In genomic region chr22:30289980-30290313, GRCh38 we compare ENCODE assay signal across 8 cellular contexts. TPM values are rescaled to one million over a fixed set of nuclear protein-coding genes. Genes with fewer than 3 reads are reported as not detected.
DNase-seq lines count a peak whose midpoint lies in the region; ATAC-seq, FAIRE-seq and TF ChIP-seq lines count a peak whose summit lies in the region.

No MANE protein-coding gene starts in this region.

- peaks cover 26% of the 10 kb centered on the region for H3K36me3 Mint-ChIP-seq in activated naive CD4-positive, alpha-beta T cell treated with anti-CD3 and anti-CD28 coated beads, Interleukin-2, amount 10 ng/mL, durations not matched to agents 7 days and 5 days
- H3K36me3 Mint-ChIP-seq in progenitor cell of endocrine pancreas (ENCODE audit: insufficient read depth) = peaks cover 9% of the 10 kb centered on the region

- no peak for FAIRE-seq in frontal cortex (lab: Jason Lieb, UNC)

- no peak overlapping the region for H3K9ac ChIP-seq in fibroblast of lung (ENCODE audit: insufficient read depth, low read length)

- H3K27me3 Mint-ChIP-seq in activated naive CD4-positive, alpha-beta T cell treated with anti-CD3 and anti-CD28 coated beads, Interleukin-2, amount 10 ng/mL, durations not matched to agents 7 days and 5 days = no peaks in the 10 kb centered on the region
- H3K27me3 Mint-ChIP-seq in progenitor cell of endocrine pancreas = peaks cover 2% of the 10 kb centered on the region

- H3K27ac Mint-ChIP-seq in activated naive CD4-positive, alpha-beta T cell treated with anti-CD3 and anti-CD28 coated beads, Interleukin-2, amount 10 ng/mL, durations not matched to agents 7 days and 5 days = peak overlapping the region; percentile 87
- H3K27ac Mint-ChIP-seq in progenitor cell of endocrine pancreas = peak overlapping the region; percentile 24

- peaks cover 67% of the 10 kb centered on the region for H3K4me1 Mint-ChIP-seq in activated naive CD4-positive, alpha-beta T cell treated with anti-CD3 and anti-CD28 coated beads, Interleukin-2, amount 10 ng/mL, durations not matched to agents 7 days and 5 days
- peaks cover 5% of the 10 kb centered on the region for H3K4me1 Mint-ChIP-seq in progenitor cell of endocrine pancreas (ENCODE audit: low read depth)

- no peak for TF ChIP-seq CTCF in Panc1 (IDR thresholded peaks at IDR 0.05)
- TF ChIP-seq CTCF in fibroblast of lung (conservative IDR thresholded peaks at IDR 0.05 in 1 of 2, IDR thresholded peaks at IDR 0.05 in 1 of 2; ENCODE audit: low read depth in 1 of 2, low read length in 2 of 2) = no peak
- TF ChIP-seq CTCF in progenitor cell of endocrine pancreas (IDR thresholded peaks at IDR 0.05; ENCODE audit: unreplicated experiment) = no peak

- H3K36me3 ChIP-seq in Panc1 (ENCODE audit: control insufficient read depth, insufficient read depth, low read length) = no peaks in the 10 kb centered on the region; the same call in 1 of the 2 replicates
- peaks cover 10% of the 10 kb centered on the region for H3K36me3 ChIP-seq in fibroblast of lung (ENCODE audit: control insufficient read depth, insufficient read depth, low read length)

- no peaks in the 10 kb centered on the region for H3K27me3 ChIP-seq in Panc1 (ENCODE audit: control insufficient read depth, insufficient read depth, low read length)
- H3K27me3 ChIP-seq in fibroblast of lung (ENCODE audit: control insufficient read depth, insufficient read depth, low read length) = no peaks in the 10 kb centered on the region

- CTCF ChIA-PET in activated naive CD4-positive, alpha-beta T cell treated with anti-CD3 and anti-CD28 coated beads, Interleukin-2, amount 10 ng/mL, durations not matched to agents 7 days and 5 days (lab: Charles Lee) = interaction anchor here (1.0 to 8.7 kb wide), 10 partner anchors 12 to 184 kb away, joined by 3 to 252 read pairs (median 33); partner anchors contain the start of genes RNF215 and TBC1D10A
- CTCF ChIA-PET in Panc1 (lab: Charles Lee) = no interaction called here

- peak overlapping the region; percentile 44 for H3K4me2 ChIP-seq in fibroblast of lung (ENCODE audit: extremely low read depth, insufficient read depth, low read length)

- no peaks in the 10 kb centered on the region for H3K79me2 ChIP-seq in fibroblast of lung (ENCODE audit: control insufficient read depth, insufficient read depth, low read length)

- H3K27ac ChIP-seq in Panc1 (ENCODE audit: low read length) (peak overlapping the region; percentile 44; the same call in 1 of the 2 replicates), fibroblast of lung (ENCODE audit: insufficient read depth, low read length) (peak overlapping the region; percentile 17)

- H3K4me1 ChIP-seq in Panc1 (ENCODE audit: control insufficient read depth, insufficient read depth, low read length) (peaks cover 25% of the 10 kb centered on the region), fibroblast of lung (ENCODE audit: control insufficient read depth, extremely low read depth, insufficient read depth, low read length) (peaks cover 15% of the 10 kb centered on the region)

- DNase-seq in activated naive CD4-positive, alpha-beta T cell treated with anti-CD3 and anti-CD28 coated beads, Interleukin-2, amount 10 ng/mL, durations not matched to agents 7 days and 5 days = no peak
- DNase-seq in activated naive CD4-positive, alpha-beta T cell treated with Interleukin-2 at 50 U/mL for 16 hours = no peak
- DNase-seq in Panc1 (ENCODE audit: low read depth, low spot score) (no peak), fibroblast of lung (ENCODE audit: low read depth in 2 of 2) (no peak), progenitor cell of endocrine pancreas (ENCODE audit: low spot score, unreplicated experiment) (no peak), NCI-H748 (lab: John Stamatoyannopoulos, UW; ENCODE audit: unreplicated experiment) (no peak), frontal cortex (ENCODE audit: low spot score in 2 of 2) (no peak)

- H3K4me3 ChIP-seq in Panc1 (ENCODE audit: low read depth in 2 of 2, low read length in 2 of 2) = peak overlapping the region; percentile 48 to 60
- peak overlapping the region; percentile 24 to 49 (median 34) for H3K4me3 ChIP-seq in fibroblast of lung (replicated peaks in 1 of 4; ENCODE audit: control extremely low read depth in 1 of 4, insufficient read depth in 1 of 4, low read depth in 3 of 4, low read length in 4 of 4)

- H3K9me3 ChIP-seq in Panc1 (ENCODE audit: control insufficient read depth, insufficient read depth, low read depth, low read length) (no peaks in the 10 kb centered on the region), fibroblast of lung (ENCODE audit: control insufficient read depth, insufficient read depth, low read depth, low read length) (no peaks in the 10 kb centered on the region)

- no TSS peak for BruUV-seq in Panc1 (replicated peaks; lab: Mats Ljungman, UMichigan)

- H3K4me3 Mint-ChIP-seq in activated naive CD4-positive, alpha-beta T cell treated with anti-CD3 and anti-CD28 coated beads, Interleukin-2, amount 10 ng/mL, durations not matched to agents 7 days and 5 days = peak overlapping the region; percentile 81
- peak overlapping the region; percentile 71 for H3K4me3 Mint-ChIP-seq in progenitor cell of endocrine pancreas (ENCODE audit: low read depth)

- no peaks in the 10 kb centered on the region for H4K20me1 ChIP-seq in fibroblast of lung (ENCODE audit: control insufficient read depth, extremely low read depth, insufficient read depth, low read length)

- H3K9me3 Mint-ChIP-seq in activated naive CD4-positive, alpha-beta T cell treated with anti-CD3 and anti-CD28 coated beads, Interleukin-2, amount 10 ng/mL, durations not matched to agents 7 days and 5 days = no peaks in the 10 kb centered on the region
- H3K9me3 Mint-ChIP-seq in progenitor cell of endocrine pancreas (ENCODE audit: low read depth) = no peaks in the 10 kb centered on the region

- in situ Hi-C loops in Panc1 (cut with HindIII; ENCODE audit: low pct_unique_long_range_greater_than_20kb, low sequenced_read_pairs) = no loop called here

- H2AFZ ChIP-seq in fibroblast of lung (ENCODE audit: low read length) = no peak overlapping the region

- intact Hi-C loops in Panc1 (cut with micrococcal nuclease; ENCODE audit: unreplicated experiment) = loop anchor here (5.0 kb wide), 1 partner anchor 97 kb away; the partner anchor contains the start of gene RNF215

- ATAC-seq in Panc1 = peak; percentile 16
- no peak for ATAC-seq in GM21717 (IDR thresholded peaks at IDR 0.05; ENCODE audit: unreplicated experiment)

- POLR2A ChIA-PET in Panc1 (lab: Charles Lee) = interaction anchor here (0.6 kb wide), 1 partner anchor 44 kb away, joined by 8 read pairs; no protein-coding TSS in a partner anchor

RNA-seq across cellular contexts. Expression of gene CASTOR1, which starts 0.6 kb away (rescaled TPM):
- 6.7 TPM for total RNA-seq in Panc1 (2021; ENCODE audit: unreplicated experiment)
- 16.2 TPM for polyA plus RNA-seq in Panc1 (2012; ENCODE audit: insufficient read length)
- total RNA-seq in fibroblast of lung = 5.0 and 5.6 TPM in 2 replicates
- 2.7 and 3.4 TPM in 2 replicates for polyA plus RNA-seq in fibroblast of lung
- 4.5 and 4.7 TPM in 2 replicates for polyA plus RNA-seq in fibroblast of lung (2012)
- 4.6 and 5.5 TPM in 2 replicates for polyA minus RNA-seq in fibroblast of lung (ENCODE audit: low replicate concordance)
- 7.2 and 9.3 TPM in 2 replicates for total RNA-seq in progenitor cell of endocrine pancreas
- total RNA-seq in frontal cortex = 2.4 TPM

RNA-seq across cellular contexts. Expression of gene OSM, which starts 23.3 kb away (rescaled TPM):
- total RNA-seq in Panc1 (2021; ENCODE audit: unreplicated experiment) = not detected
- polyA plus RNA-seq in Panc1 (2012; ENCODE audit: insufficient read length) = not detected
- total RNA-seq in fibroblast of lung = not detected in 2 replicates
- polyA plus RNA-seq in fibroblast of lung = not detected in 2 replicates
- not detected in 2 replicates for polyA plus RNA-seq in fibroblast of lung (2012)
- not detected in 2 replicates for polyA minus RNA-seq in fibroblast of lung (ENCODE audit: low replicate concordance)
- not detected in 2 replicates for total RNA-seq in progenitor cell of endocrine pancreas
- 0.41 TPM for total RNA-seq in frontal cortex

RNA-seq across cellular contexts. Expression of gene TBC1D10A, which starts 36.8 kb away (rescaled TPM):
- total RNA-seq in Panc1 (2021; ENCODE audit: unreplicated experiment) (14.9 TPM), fibroblast of lung (8.5 and 11.7 TPM in 2 replicates), progenitor cell of endocrine pancreas (10.6 and 13.4 TPM in 2 replicates), frontal cortex (10.6 TPM)
- 12.6 TPM for polyA plus RNA-seq in Panc1 (2012; ENCODE audit: insufficient read length)
- polyA plus RNA-seq in fibroblast of lung = 9.2 and 10.8 TPM in 2 replicates
- polyA plus RNA-seq in fibroblast of lung (2012) = 13.8 and 15.5 TPM in 2 replicates
- polyA minus RNA-seq in fibroblast of lung (ENCODE audit: low replicate concordance) = 25.0 and 31.5 TPM in 2 replicates

RNA-seq across cellular contexts. Expression of gene LIF, which starts 43.4 kb away (rescaled TPM):
- total RNA-seq in Panc1 (2021; ENCODE audit: unreplicated experiment) (34.4 TPM), fibroblast of lung (3.6 and 11.2 TPM in 2 replicates), progenitor cell of endocrine pancreas (2.3 and 3.6 TPM in 2 replicates), frontal cortex (not detected)
- polyA plus RNA-seq in Panc1 (2012; ENCODE audit: insufficient read length) = 40.7 TPM
- 4.5 and 19.6 TPM in 2 replicates for polyA plus RNA-seq in fibroblast of lung
- polyA plus RNA-seq in fibroblast of lung (2012) = 7.1 and 25.1 TPM in 2 replicates
- 40.6 and 97.7 TPM in 2 replicates for polyA minus RNA-seq in fibroblast of lung (ENCODE audit: low replicate concordance)
